7 cellular contexts compared by ENCODE assay signal in genomic region chr4:7761720-7762119, GRCh38.
DNase-seq lines count a peak whose midpoint lies in the region; ATAC-seq and TF ChIP-seq lines count a peak whose summit lies in the region.

No MANE protein-coding gene starts in this region.

- peaks cover 12% of the 10 kb centered on the region for H3K4me1 ChIP-seq in SJCRH30

- no peaks in the 10 kb centered on the region for H3K9me3 Mint-ChIP-seq in activated naive CD8-positive, alpha-beta T cell (ENCODE audit: low read depth)

- no peaks in the 10 kb centered on the region for H3K36me3 Mint-ChIP-seq in activated naive CD8-positive, alpha-beta T cell

- H3K9me3 ChIP-seq in SJCRH30 (replicated peaks): no peaks in the 10 kb centered on the region

- H3K27me3 Mint-ChIP-seq in activated naive CD8-positive, alpha-beta T cell: no peaks in the 10 kb centered on the region

- H3K4me3 ChIP-seq in SJCRH30 (no peak overlapping the region), retinal pigment epithelial cell (ENCODE audit: low read length) (no peak overlapping the region)

- no peaks in the 10 kb centered on the region for H3K27me3 ChIP-seq in SJCRH30

- TF ChIP-seq CTCF in GM13977 (IDR thresholded peaks at IDR 0.05; ENCODE audit: extremely low read depth, insufficient read depth, missing control alignments): peak; percentile 81
- TF ChIP-seq CTCF in retinal pigment epithelial cell (conservative IDR thresholded peaks at IDR 0.05; ENCODE audit: low read depth, low read length): peak; percentile 90

- intact Hi-C loops in cardiac septum (cut with DNase I): loop anchor here (1.0 to 5.0 kb wide), 3 partner anchors 41 to 226 kb away; no protein-coding TSS in a partner anchor

- H3K36me3 ChIP-seq in SJCRH30: no peaks in the 10 kb centered on the region; the same call in 1 of the 2 replicates

- peaks cover 36% of the 10 kb centered on the region for H3K4me1 Mint-ChIP-seq in activated naive CD8-positive, alpha-beta T cell (ENCODE audit: low read depth)

- H3K27ac Mint-ChIP-seq in activated naive CD8-positive, alpha-beta T cell: peak overlapping the region; percentile 85

- ATAC-seq in HG02938 (IDR thresholded peaks at IDR 0.05; ENCODE audit: unreplicated experiment) (peak; percentile 89), HG02571 (IDR thresholded peaks at IDR 0.05; ENCODE audit: unreplicated experiment) (no peak)

- peak; percentile 86 for DNase-seq in GM13977 (ENCODE audit: low spot score)
- peak; percentile 58 to 67 for DNase-seq in SJCRH30
- DNase-seq in cardiac septum (ENCODE audit: low spot score): peak; percentile 87
- no peak for DNase-seq in retinal pigment epithelial cell (ENCODE audit: low read depth)

- H3K4me3 Mint-ChIP-seq in activated naive CD8-positive, alpha-beta T cell: peak overlapping the region; percentile 15

- in situ Hi-C loops in GM13977 (cut with MboI; ENCODE audit: low pct_unique_long_range_greater_than_20kb, low sequenced_read_pairs, unreplicated experiment): no loop called here

- no peak overlapping the region for H3K27ac ChIP-seq in SJCRH30
